Comparison of ENCODE assay signal across 10 cellular contexts in genomic region chr1:236685205-236685916, GRCh38. TPM values are rescaled to one million over a fixed set of nuclear protein-coding genes. Genes with fewer than 3 reads are reported as not detected.
A peak's percentile ranks its signal among the peaks of the same experiment; 100 is the strongest.
DNase-seq lines count a peak whose midpoint lies in the region; ATAC-seq, FAIRE-seq and TF ChIP-seq lines count a peak whose summit lies in the region.
"Had no signal": no experiment of that assay in that cellular context is flagged by ENCODE, and none has a peak within 500 bp of the region (broad histone marks: within the 10 kb centered on the region; RNA-seq: fewer than 3 reads in every experiment).

No MANE protein-coding gene starts in this region.

- peak overlapping the region; percentile 73 for H3K4me2 ChIP-seq in A549

- FAIRE-seq in A549 (lab: Jason Lieb, UNC), result no peak
- FAIRE-seq: endometrium, GM12891 had no signal

- peaks cover 26% of the 10 kb centered on the region for H3K4me1 Mint-ChIP-seq in CD4-positive, alpha-beta T cell (ENCODE audit: low read depth)
- peaks cover 8% of the 10 kb centered on the region for H3K4me1 Mint-ChIP-seq in activated T-helper 1 cell treated with anti-CD3 and anti-CD28 coated beads, Interleukin-12 subunit alpha, Interleukin-12 subunit beta, Interleukin-2, Interleukin-4 antibody, amounts not matched to agents 30 ng/mL and 10 ng/mL and 1 ng/mL, durations not matched to agents 14 hours and 24 hours and 36 hours (ENCODE audit: low read depth)
- H3K4me1 Mint-ChIP-seq in memory B cell, result peaks cover 6% of the 10 kb centered on the region

- H3K9me3 ChIP-seq in A549, result peaks cover 6% of the 10 kb centered on the region; the same call in 1 of the 3 replicates
- no peaks in the 10 kb centered on the region for H3K9me3 ChIP-seq in CD4-positive, alpha-beta T cell (ENCODE audit: control insufficient read depth, low read length)

- no peak for DNase-seq in A549 (ENCODE audit: low read depth in 1 of 2, low spot score in 1 of 2)
- DNase-seq in CD4-positive, alpha-beta T cell, result no peak
- DNase-seq in activated T-helper 1 cell treated with anti-CD3 and anti-CD28 coated beads, Interleukin-12 subunit alpha, Interleukin-12 subunit beta, Interleukin-2, Interleukin-4 antibody, amounts not matched to agents 30 ng/mL and 10 ng/mL and 1 ng/mL, durations not matched to agents 14 hours and 24 hours and 36 hours (ENCODE audit: low spot score), result no peak
- no peak for DNase-seq in memory B cell (ENCODE audit: low spot score in 2 of 2)
- no peak for DNase-seq in NOMO-1 treated with dmso at 0.1 percent for 144 hours (lab: John Stamatoyannopoulos, UW; ENCODE audit: unreplicated experiment)

- H3K4me1 ChIP-seq in A549, result no peaks in the 10 kb centered on the region

- H3K4me3 Mint-ChIP-seq in CD4-positive, alpha-beta T cell, result peak overlapping the region; percentile 75
- peak overlapping the region; percentile 66 for H3K4me3 Mint-ChIP-seq in activated T-helper 1 cell treated with anti-CD3 and anti-CD28 coated beads, Interleukin-12 subunit alpha, Interleukin-12 subunit beta, Interleukin-2, Interleukin-4 antibody, amounts not matched to agents 30 ng/mL and 10 ng/mL and 1 ng/mL, durations not matched to agents 14 hours and 24 hours and 36 hours
- H3K4me3 Mint-ChIP-seq in memory B cell, result peak overlapping the region; percentile 73

- no peak for TF ChIP-seq CTCF in A549 (IDR thresholded peaks at IDR 0.05)
- TF ChIP-seq CTCF in CD4-positive, alpha-beta T cell (IDR thresholded peaks at IDR 0.05), result no peak

- no peak overlapping the region for H3K27ac Mint-ChIP-seq in CD4-positive, alpha-beta T cell
- H3K27ac Mint-ChIP-seq in activated T-helper 1 cell treated with anti-CD3 and anti-CD28 coated beads, Interleukin-12 subunit alpha, Interleukin-12 subunit beta, Interleukin-2, Interleukin-4 antibody, amounts not matched to agents 30 ng/mL and 10 ng/mL and 1 ng/mL, durations not matched to agents 14 hours and 24 hours and 36 hours, result no peak overlapping the region
- H3K27ac Mint-ChIP-seq in memory B cell, result peak overlapping the region; percentile 5

- H3K4me3 ChIP-seq in A549, result peak overlapping the region; percentile 44; the same call in 2 of the 3 replicates

- TF ChIP-seq EP300 in A549 (IDR thresholded peaks at IDR 0.05), result no peak

- no peaks in the 10 kb centered on the region for H3K36me3 Mint-ChIP-seq in CD4-positive, alpha-beta T cell (ENCODE audit: low read depth)
- peaks cover 1% of the 10 kb centered on the region for H3K36me3 Mint-ChIP-seq in activated T-helper 1 cell treated with anti-CD3 and anti-CD28 coated beads, Interleukin-12 subunit alpha, Interleukin-12 subunit beta, Interleukin-2, Interleukin-4 antibody, amounts not matched to agents 30 ng/mL and 10 ng/mL and 1 ng/mL, durations not matched to agents 14 hours and 24 hours and 36 hours (ENCODE audit: low read depth)
- H3K36me3 Mint-ChIP-seq in memory B cell, result peaks cover 5% of the 10 kb centered on the region

- CTCF ChIA-PET in A549 (lab: Yijun Ruan, JAX), result no interaction called here
- CTCF ChIA-PET in CD4-positive, alpha-beta T cell (lab: Charles Lee), result no interaction called here

- no peak for TF ChIP-seq RAD21 in A549 (conservative IDR thresholded peaks at IDR 0.05 in 1 of 2, IDR thresholded peaks at IDR 0.05 in 1 of 2)

- no peak for ATAC-seq in A549
- ATAC-seq in CD4-positive, alpha-beta T cell (ENCODE audit: poor library complexity), result no peak
- no peak for ATAC-seq in memory B cell (ENCODE audit: low read depth)
- ATAC-seq in GM19328 (IDR thresholded peaks at IDR 0.05; ENCODE audit: unreplicated experiment), result no peak
- no peak for ATAC-seq in HG03432 (IDR thresholded peaks at IDR 0.05; ENCODE audit: unreplicated experiment)
- no peak for ATAC-seq in HG03097 (IDR thresholded peaks at IDR 0.05; ENCODE audit: low FRiP score, unreplicated experiment)

- H3K27ac ChIP-seq in A549, result no peak overlapping the region
- no peak overlapping the region for H3K27ac ChIP-seq in CD4-positive, alpha-beta T cell (ENCODE audit: low read depth, low read length)

- POLR2A ChIA-PET in A549 (lab: Yijun Ruan, JAX), result no interaction called here
- POLR2A ChIA-PET in CD4-positive, alpha-beta T cell (lab: Charles Lee), result no interaction called here

- WGBS in A549 (ENCODE audit: missing lambda C conversion rate), result 62% methylated on average over 12 of the region's 12 CpGs

- peaks cover 27% of the 10 kb centered on the region for H3K27me3 ChIP-seq in CD4-positive, alpha-beta T cell (ENCODE audit: control insufficient read depth, insufficient read depth, low read length)

- intact Hi-C loops in CD4-positive, alpha-beta T cell (cut with DNase I, micrococcal nuclease), result no loop called here
- intact Hi-C loops in activated T-helper 1 cell treated with anti-CD3 and anti-CD28 coated beads, Interleukin-12 subunit alpha, Interleukin-12 subunit beta, Interleukin-2, Interleukin-4 antibody, amounts not matched to agents 30 ng/mL and 10 ng/mL and 1 ng/mL, durations not matched to agents 14 hours and 24 hours and 36 hours (cut with micrococcal nuclease), result loop anchor here (5.0 kb wide), 2 partner anchors 83 to 112 kb away; partner anchors contain the start of genes HEATR1 and MTR

- TF ChIP-seq POLR2A in A549 (IDR thresholded peaks at IDR 0.05; ENCODE audit: low read length), result no peak

- no peaks in the 10 kb centered on the region for H3K9me3 Mint-ChIP-seq in CD4-positive, alpha-beta T cell
- no peaks in the 10 kb centered on the region for H3K9me3 Mint-ChIP-seq in activated T-helper 1 cell treated with anti-CD3 and anti-CD28 coated beads, Interleukin-12 subunit alpha, Interleukin-12 subunit beta, Interleukin-2, Interleukin-4 antibody, amounts not matched to agents 30 ng/mL and 10 ng/mL and 1 ng/mL, durations not matched to agents 14 hours and 24 hours and 36 hours
- peaks cover 5% of the 10 kb centered on the region for H3K9me3 Mint-ChIP-seq in memory B cell

- peaks cover 43% of the 10 kb centered on the region for H3K27me3 Mint-ChIP-seq in CD4-positive, alpha-beta T cell
- peaks cover 54% of the 10 kb centered on the region for H3K27me3 Mint-ChIP-seq in activated T-helper 1 cell treated with anti-CD3 and anti-CD28 coated beads, Interleukin-12 subunit alpha, Interleukin-12 subunit beta, Interleukin-2, Interleukin-4 antibody, amounts not matched to agents 30 ng/mL and 10 ng/mL and 1 ng/mL, durations not matched to agents 14 hours and 24 hours and 36 hours (ENCODE audit: insufficient read depth)
- peaks cover 23% of the 10 kb centered on the region for H3K27me3 Mint-ChIP-seq in memory B cell

TF ChIP-seq in A549, 52 proteins besides CTCF, POLR2A, EP300 and RAD21:
- no peak for TF ChIP-seq CBX2 (IDR thresholded peaks at IDR 0.05; ENCODE audit: borderline replicate concordance, low read depth)

RNA-seq across cellular contexts. Expression of gene ACTN2, which starts 0.9 kb away (rescaled TPM):
- polyA plus RNA-seq in A549 (2011; rRNA removed) (not detected in 2 replicates), A549 (2017; fragmentation: RNase III; extraction: RNeasy Plus Mini Kit Qiagen cat#74134 plus additional on column Dnase treatment) (not detected in 3 replicates)
- 0.01 TPM in 1 of 2 replicates, not detected in the other for polyA plus RNA-seq in A549 (2012; cell fraction: cytosol; rRNA removed)
- polyA plus RNA-seq in A549 (2012; cell fraction: nucleus; rRNA removed), result 0.02 and 0.05 TPM in 2 replicates
- polyA minus RNA-seq in A549 (2011; rRNA and poly(A)+ RNA removed), result not detected in 2 replicates
- total RNA-seq in CD4-positive, alpha-beta T cell, result under 1 TPM in 1 of 2 experiments, not detected in 1; 0.28 TPM
- 0.10 TPM in 1 of 2 replicates, not detected in the other for total RNA-seq in activated T-helper 1 cell treated with anti-CD3 and anti-CD28 coated beads, Interleukin-12 subunit alpha, Interleukin-12 subunit beta, Interleukin-2, Interleukin-4 antibody, amounts not matched to agents 30 ng/mL and 10 ng/mL and 1 ng/mL, durations not matched to agents 14 hours and 24 hours and 36 hours
